Comparison of ENCODE assay signal across 2 cellular contexts in genomic region chr3:13791501-13792490, GRCh38.
TF ChIP-seq lines count a peak whose summit lies in the region.

No MANE protein-coding gene starts in this region.

TF ChIP-seq in SK-N-SH, 30 proteins besides CTCF, POLR2A, EP300 and RAD21 (continued from another document):
- TF ChIP-seq, protein P1, sequence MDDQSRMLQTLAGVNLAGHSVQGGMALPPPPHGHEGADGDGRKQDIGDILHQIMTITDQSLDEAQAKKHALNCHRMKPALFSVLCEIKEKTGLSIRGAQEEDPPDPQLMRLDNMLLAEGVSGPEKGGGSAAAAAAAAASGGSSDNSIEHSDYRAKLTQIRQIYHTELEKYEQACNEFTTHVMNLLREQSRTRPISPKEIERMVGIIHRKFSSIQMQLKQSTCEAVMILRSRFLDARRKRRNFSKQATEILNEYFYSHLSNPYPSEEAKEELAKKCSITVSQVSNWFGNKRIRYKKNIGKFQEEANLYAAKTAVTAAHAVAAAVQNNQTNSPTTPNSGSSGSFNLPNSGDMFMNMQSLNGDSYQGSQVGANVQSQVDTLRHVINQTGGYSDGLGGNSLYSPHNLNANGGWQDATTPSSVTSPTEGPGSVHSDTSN (IDR thresholded peaks at IDR 0.05): no peak
- no peak for TF ChIP-seq GABPA (IDR thresholded peaks at IDR 0.05; ENCODE audit: low read depth)

TF ChIP-seq in SK-N-SH treated with all-trans-retinoic acid at 6 μM for 48 hours, 23 proteins besides CTCF, POLR2A, EP300 and RAD21 (continued from another document):
- TF ChIP-seq, protein P2, sequence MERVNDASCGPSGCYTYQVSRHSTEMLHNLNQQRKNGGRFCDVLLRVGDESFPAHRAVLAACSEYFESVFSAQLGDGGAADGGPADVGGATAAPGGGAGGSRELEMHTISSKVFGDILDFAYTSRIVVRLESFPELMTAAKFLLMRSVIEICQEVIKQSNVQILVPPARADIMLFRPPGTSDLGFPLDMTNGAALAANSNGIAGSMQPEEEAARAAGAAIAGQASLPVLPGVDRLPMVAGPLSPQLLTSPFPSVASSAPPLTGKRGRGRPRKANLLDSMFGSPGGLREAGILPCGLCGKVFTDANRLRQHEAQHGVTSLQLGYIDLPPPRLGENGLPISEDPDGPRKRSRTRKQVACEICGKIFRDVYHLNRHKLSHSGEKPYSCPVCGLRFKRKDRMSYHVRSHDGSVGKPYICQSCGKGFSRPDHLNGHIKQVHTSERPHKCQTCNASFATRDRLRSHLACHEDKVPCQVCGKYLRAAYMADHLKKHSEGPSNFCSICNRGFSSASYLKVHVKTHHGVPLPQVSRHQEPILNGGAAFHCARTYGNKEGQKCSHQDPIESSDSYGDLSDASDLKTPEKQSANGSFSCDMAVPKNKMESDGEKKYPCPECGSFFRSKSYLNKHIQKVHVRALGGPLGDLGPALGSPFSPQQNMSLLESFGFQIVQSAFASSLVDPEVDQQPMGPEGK (CRISPR knock-in tag; IDR thresholded peaks at IDR 0.05; ENCODE audit: borderline replicate concordance): no peak
- TF ChIP-seq ZNF70 (CRISPR knock-in tag; IDR thresholded peaks at IDR 0.05): no peak
- no peak for TF ChIP-seq ZFP3 (CRISPR knock-in tag; IDR thresholded peaks at IDR 0.05)
- TF ChIP-seq ZC3H10 (CRISPR knock-in tag; IDR thresholded peaks at IDR 0.05): no peak
- no peak for TF ChIP-seq RARB (CRISPR knock-in tag; IDR thresholded peaks at IDR 0.05)
- no peak for TF ChIP-seq TOX (CRISPR knock-in tag; IDR thresholded peaks at IDR 0.05; ENCODE audit: borderline replicate concordance)
- no peak for TF ChIP-seq ARNTL (CRISPR knock-in tag; IDR thresholded peaks at IDR 0.05; ENCODE audit: borderline replicate concordance, low read depth)
- no peak for TF ChIP-seq ZNF8 (CRISPR knock-in tag; IDR thresholded peaks at IDR 0.05)
- TF ChIP-seq SNAI2 (CRISPR knock-in tag; IDR thresholded peaks at IDR 0.05): no peak
